ENCODE assay signal across 25 cellular contexts in genomic region chr9:31601666-31602065, GRCh38.
"Had no signal": no experiment of that assay in that cellular context is flagged by ENCODE, and none has a peak within 500 bp of the region (broad histone marks: within the 10 kb centered on the region; RNA-seq: fewer than 3 reads in every experiment).

No MANE protein-coding gene starts in this region.

- H3K9me3 Mint-ChIP-seq: IgD-negative memory B cell; T-cell; T-helper 1 cell treated with Interleukin-12 subunit alpha and Interleukin-12 subunit beta and Interleukin-4 antibody, amounts not matched to agents 30 μg/mL and 1 μg/mL, for 36 hours had no signal

- H3K4me3 ChIP-seq: K562, MG63 had no signal

- H3K27ac ChIP-seq: HL-60, KMS-11, RWPE1 had no signal

- H3K27me3 Mint-ChIP-seq: T-cell had no signal

- H3K36me3 Mint-ChIP-seq: IgD-negative memory B cell, T-cell had no signal

- H3K36me3 ChIP-seq: MG63 had no signal

- ATAC-seq: K562, Panc1, PC-3, T-cell had no signal

- H3K27me3 ChIP-seq: MG63 had no signal

- H3K4me2 ChIP-seq: KMS-11, SK-N-SH had no signal

- H3K27ac Mint-ChIP-seq: IgD-negative memory B cell; T-cell; T-helper 1 cell treated with Interleukin-12 subunit alpha and Interleukin-12 subunit beta and Interleukin-4 antibody, amounts not matched to agents 30 μg/mL and 1 μg/mL, for 36 hours had no signal

- DNase-seq: MG63, NCI-H1092 treated with DMSO at 0.1 percent for 48 hours, NCI-H1436, NCI-H187, NCI-H2029, NCI-H2081 treated with DMSO at 0.1 percent for 48 hours, NCI-H2171, NCI-H226, NCI-H446, NCI-H510A, NCI-H524 treated with DMSO at 0.1 percent for 48 hours, NCI-H69, NCI-H774, PC-3, SHP77, SK-N-SH, SW 1271, T-cell had no signal

- H3K9ac ChIP-seq: KMS-11, SK-N-SH had no signal

- H3K9me3 ChIP-seq: MG63, SK-N-SH had no signal

- H3K4me3 Mint-ChIP-seq: IgD-negative memory B cell; T-cell; T-helper 1 cell treated with Interleukin-12 subunit alpha and Interleukin-12 subunit beta and Interleukin-4 antibody, amounts not matched to agents 30 μg/mL and 1 μg/mL, for 36 hours had no signal
